In the genomic region with DNA sequence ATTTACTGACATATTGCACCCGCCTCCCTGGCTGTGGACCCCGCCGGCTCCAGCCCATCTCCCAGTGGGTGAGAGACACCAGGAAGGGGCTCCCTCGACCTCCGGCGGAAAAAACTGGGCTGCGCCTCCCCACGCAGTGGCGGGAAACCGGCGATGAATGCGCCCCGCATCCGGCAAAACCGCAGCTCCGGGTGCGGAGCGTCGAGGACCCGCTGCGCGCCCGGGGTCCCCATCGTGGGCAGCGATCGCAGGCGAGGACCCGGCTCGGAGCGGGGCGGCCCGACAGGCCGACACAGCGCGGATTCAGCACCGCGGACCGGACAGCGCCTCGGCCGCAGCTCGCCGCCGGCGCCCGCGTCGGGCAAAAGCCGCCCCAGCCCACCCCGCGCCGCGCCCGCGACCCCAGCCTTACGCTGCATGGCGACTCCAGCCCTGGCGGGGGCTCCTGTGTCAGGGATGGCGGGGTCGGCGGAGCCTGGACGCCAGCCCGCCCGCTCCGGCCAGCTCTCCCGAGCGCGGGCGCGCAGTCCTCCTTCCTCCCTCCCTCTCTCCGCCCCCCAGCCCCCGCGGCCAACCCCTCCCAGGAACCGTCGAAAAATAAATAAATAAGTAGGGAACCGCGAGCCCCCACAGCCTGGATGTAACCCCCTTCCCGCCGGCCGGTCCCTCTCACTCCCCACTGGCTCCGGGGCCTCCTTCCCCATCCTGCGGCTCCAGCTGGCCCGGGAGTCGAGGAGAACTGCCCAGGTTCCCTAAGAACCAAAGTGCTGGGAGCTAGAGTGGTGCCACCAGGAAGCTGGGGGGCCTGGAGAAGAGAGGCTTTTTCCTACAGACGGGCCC, we compare ENCODE assay signal across 20 cellular contexts. TPM values are rescaled to one million over a fixed set of nuclear protein-coding genes. Genes with fewer than 3 reads are reported as not detected.
DNase-seq lines count a peak whose midpoint lies in the region; ATAC-seq and TF ChIP-seq lines count a peak whose summit lies in the region.
"Had no signal": no experiment of that assay in that cellular context is flagged by ENCODE, and none has a peak within 500 bp of the region (broad histone marks: within the 10 kb centered on the region; RNA-seq: fewer than 3 reads in every experiment).

No MANE protein-coding gene starts in this region.

- peak overlapping the region; percentile 34; the same call in 1 of the 2 replicates for H3K4me3 ChIP-seq in GM23338
- H3K4me3 ChIP-seq in choroid plexus epithelial cell (ENCODE audit: low read depth, low read length) = no peak overlapping the region
- no peak overlapping the region for H3K4me3 ChIP-seq in brain microvascular endothelial cell (ENCODE audit: low read depth, low read length)
- H3K4me3 ChIP-seq: BLaER1, mucosa of descending colon had no signal

- TF ChIP-seq CTCF in GM23338 (conservative IDR thresholded peaks at IDR 0.05; ENCODE audit: low read depth in 2 of 2) = no peak
- no peak for TF ChIP-seq CTCF in choroid plexus epithelial cell (conservative IDR thresholded peaks at IDR 0.05; ENCODE audit: low read depth, low read length)
- TF ChIP-seq CTCF in brain microvascular endothelial cell (IDR thresholded peaks at IDR 0.05; ENCODE audit: low read depth, low read length, missing control alignments) = no peak

- no peaks in the 10 kb centered on the region for H3K79me2 ChIP-seq in GM23338 (replicated peaks; ENCODE audit: insufficient read depth)

- peaks cover 8% of the 10 kb centered on the region for H3K4me1 ChIP-seq in GM23338 (ENCODE audit: insufficient read depth)

- peaks cover 17% of the 10 kb centered on the region for H4K20me1 ChIP-seq in GM23338 (replicated peaks; ENCODE audit: insufficient read depth)

- H3K4me1 Mint-ChIP-seq in GM23338 = peaks cover 10% of the 10 kb centered on the region

- DNase-seq in AG08395 (ENCODE audit: low spot score) = peak; percentile 58
- DNase-seq in GM23338 (ENCODE audit: low spot score) = peak; percentile 78
- peak; percentile 22 for DNase-seq in choroid plexus epithelial cell (ENCODE audit: low read depth)
- DNase-seq in left lobe of liver (ENCODE audit: low spot score) = no peak
- DNase-seq in brain microvascular endothelial cell = no peak
- no peak for DNase-seq in GF-D8 (lab: John Stamatoyannopoulos, UW)
- no peak for DNase-seq in stimulated activated CD8-positive, alpha-beta memory T cell treated with anti-CD3 and anti-CD28 coated beads, Interleukin-4, amount 100 ng/mL, for 48 hours
- DNase-seq in activated gamma-delta T cell (lab: John Stamatoyannopoulos, UW) = no peak
- DNase-seq: activated CD4-positive, alpha-beta T cell treated with anti-CD3 and anti-CD28 coated beads, Interleukin-2, amount 50 U/mL, for 4 hours; activated gamma-delta T cell treated with Interleukin-2 at 50 U/mL for 16 hours; central memory CD4-positive, alpha-beta T cell; PC-3; retina; stimulated activated CD4-positive, alpha-beta T cell treated with anti-CD3 and anti-CD28 coated beads, Interleukin-4, amount 100 ng/mL, for 24 hours; T-cell had no signal

- H3K27me3 ChIP-seq in GM23338 (ENCODE audit: insufficient read depth) = peaks cover 94% of the 10 kb centered on the region
- H3K27me3 ChIP-seq in brain microvascular endothelial cell (replicated peaks) = peaks cover 76% of the 10 kb centered on the region

- H3K36me3 ChIP-seq in GM23338 (ENCODE audit: insufficient read depth) (no peaks in the 10 kb centered on the region), brain microvascular endothelial cell (replicated peaks) (no peaks in the 10 kb centered on the region)

- H3K27ac Mint-ChIP-seq in GM23338 = no peak overlapping the region
- H3K27ac Mint-ChIP-seq: stimulated activated naive CD8-positive, alpha-beta T cell treated with anti-CD3 and anti-CD28 coated beads, Interleukin-15, Interleukin-2, amounts not matched to agents 100 ng/mL and 50 ng/mL, for 24 hours; T-cell had no signal

- no peak overlapping the region for H3K4me3 Mint-ChIP-seq in GM23338
- H3K4me3 Mint-ChIP-seq: stimulated activated naive CD8-positive, alpha-beta T cell treated with anti-CD3 and anti-CD28 coated beads, Interleukin-15, Interleukin-2, amounts not matched to agents 100 ng/mL and 50 ng/mL, for 24 hours; T-cell had no signal

- no peaks in the 10 kb centered on the region for H3K9me2 ChIP-seq in GM23338 (ENCODE audit: insufficient read depth)

- no peaks in the 10 kb centered on the region for H3K9me3 Mint-ChIP-seq in GM23338
- H3K9me3 Mint-ChIP-seq: stimulated activated naive CD8-positive, alpha-beta T cell treated with anti-CD3 and anti-CD28 coated beads, Interleukin-15, Interleukin-2, amounts not matched to agents 100 ng/mL and 50 ng/mL, for 24 hours; T-cell had no signal

- H3K4me2 ChIP-seq in GM23338 = peak overlapping the region; percentile 51; the same call in 1 of the 2 replicates
- H3K4me2 ChIP-seq: BLaER1 had no signal

- H2AFZ ChIP-seq in GM23338 = no peak overlapping the region

- ATAC-seq in GM23338 (peak; percentile 13), left lobe of liver (peak; percentile 27)
- ATAC-seq: mucosa of descending colon, PC-3, T-cell had no signal

- peaks cover 3% of the 10 kb centered on the region; the same call in 1 of the 3 replicates for H3K36me3 Mint-ChIP-seq in GM23338 (ENCODE audit: low read depth)

- in situ Hi-C loops in brain microvascular endothelial cell (cut with HindIII; ENCODE audit: low pct_ligation_motif_present, low sequenced_read_pairs) = no loop called here

- peaks cover 2% of the 10 kb centered on the region; the same call in 1 of the 2 replicates for H3F3A ChIP-seq in GM23338 (replicated peaks; ENCODE audit: low read depth)

- H3K27ac ChIP-seq in GM23338 (ENCODE audit: low read depth) (no peak overlapping the region), brain microvascular endothelial cell (no peak overlapping the region)
- H3K27ac ChIP-seq: BLaER1 had no signal

- peaks cover 86% of the 10 kb centered on the region for H3K27me3 Mint-ChIP-seq in GM23338 (ENCODE audit: insufficient read depth, low read depth, poor library complexity)

TF ChIP-seq in GM23338, 12 proteins besides CTCF, POLR2A, EP300 and RAD21:
- TF ChIP-seq NANOG (IDR thresholded peaks at IDR 0.05; ENCODE audit: borderline replicate concordance) = no peak
- TF ChIP-seq EZH2 (IDR thresholded peaks at IDR 0.05; ENCODE audit: low read depth, unreplicated experiment) = peak; percentile 69
- TF ChIP-seq, protein P1, sequence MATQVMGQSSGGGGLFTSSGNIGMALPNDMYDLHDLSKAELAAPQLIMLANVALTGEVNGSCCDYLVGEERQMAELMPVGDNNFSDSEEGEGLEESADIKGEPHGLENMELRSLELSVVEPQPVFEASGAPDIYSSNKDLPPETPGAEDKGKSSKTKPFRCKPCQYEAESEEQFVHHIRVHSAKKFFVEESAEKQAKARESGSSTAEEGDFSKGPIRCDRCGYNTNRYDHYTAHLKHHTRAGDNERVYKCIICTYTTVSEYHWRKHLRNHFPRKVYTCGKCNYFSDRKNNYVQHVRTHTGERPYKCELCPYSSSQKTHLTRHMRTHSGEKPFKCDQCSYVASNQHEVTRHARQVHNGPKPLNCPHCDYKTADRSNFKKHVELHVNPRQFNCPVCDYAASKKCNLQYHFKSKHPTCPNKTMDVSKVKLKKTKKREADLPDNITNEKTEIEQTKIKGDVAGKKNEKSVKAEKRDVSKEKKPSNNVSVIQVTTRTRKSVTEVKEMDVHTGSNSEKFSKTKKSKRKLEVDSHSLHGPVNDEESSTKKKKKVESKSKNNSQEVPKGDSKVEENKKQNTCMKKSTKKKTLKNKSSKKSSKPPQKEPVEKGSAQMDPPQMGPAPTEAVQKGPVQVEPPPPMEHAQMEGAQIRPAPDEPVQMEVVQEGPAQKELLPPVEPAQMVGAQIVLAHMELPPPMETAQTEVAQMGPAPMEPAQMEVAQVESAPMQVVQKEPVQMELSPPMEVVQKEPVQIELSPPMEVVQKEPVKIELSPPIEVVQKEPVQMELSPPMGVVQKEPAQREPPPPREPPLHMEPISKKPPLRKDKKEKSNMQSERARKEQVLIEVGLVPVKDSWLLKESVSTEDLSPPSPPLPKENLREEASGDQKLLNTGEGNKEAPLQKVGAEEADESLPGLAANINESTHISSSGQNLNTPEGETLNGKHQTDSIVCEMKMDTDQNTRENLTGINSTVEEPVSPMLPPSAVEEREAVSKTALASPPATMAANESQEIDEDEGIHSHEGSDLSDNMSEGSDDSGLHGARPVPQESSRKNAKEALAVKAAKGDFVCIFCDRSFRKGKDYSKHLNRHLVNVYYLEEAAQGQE (IDR thresholded peaks at IDR 0.05; ENCODE audit: unreplicated experiment) = peak; percentile 77
TF ChIP-seq in GM23338: peak in this region for 2.

RNA-seq across cellular contexts. Expression of a gene that starts 3.1 kb away (rescaled TPM):
- total RNA-seq in GM23338 (2014; rRNA removed; shearing (Covaris generic)) = not detected in 2 replicates
- 0.08 TPM in 1 of 2 replicates, not detected in the other for polyA plus RNA-seq in GM23338 (2016; fragmentation: Nextera tagmentation; extraction: Ambion mirVana)
- total RNA-seq in left lobe of liver = not detected
- total RNA-seq: epithelial cell of proximal tubule, H4, mucosa of descending colon, PC-3 had no signal

RNA-seq across cellular contexts. Expression of a gene that starts 43.8 kb away (rescaled TPM):
- total RNA-seq in GM23338 (2014; rRNA removed; shearing (Covaris generic)) = 25.5 and 29.2 TPM in 2 replicates
- 9.2 and 10.5 TPM in 2 replicates for polyA plus RNA-seq in GM23338 (2016; fragmentation: Nextera tagmentation; extraction: Ambion mirVana)
- total RNA-seq in left lobe of liver = 4.7 TPM

Comparison
In these comparisons a context has a peak if more than half of its experiments do, and no peak if none do; other contexts are left out.
1. DNase-seq: peak in AG08395 (single experiment), GM23338 (single experiment) and choroid plexus epithelial cell (single experiment); none in left lobe of liver (single experiment), brain microvascular endothelial cell (single experiment), GF-D8 (single experiment), stimulated activated CD8-positive, alpha-beta memory T cell treated with anti-CD3 and anti-CD28 coated beads, Interleukin-4, amount 100 ng/mL, for 48 hours (single experiment) and activated gamma-delta T cell (single experiment).